18 cellular contexts compared by ENCODE assay signal in genomic region chr19:33234736-33235135, GRCh38. TPM values are rescaled to one million over a fixed set of nuclear protein-coding genes. Genes with fewer than 3 reads are reported as not detected.
"Had no signal": no experiment of that assay in that cellular context is flagged by ENCODE, and none has a peak within 500 bp of the region (broad histone marks: within the 10 kb centered on the region; RNA-seq: fewer than 3 reads in every experiment).

No MANE protein-coding gene starts in this region.

- H3K27ac ChIP-seq: adrenal gland, cardiac muscle cell, gastrocnemius medialis, left ventricle myocardium inferior, pancreas, prostate gland, skin epidermis, thoracic aorta, uterus, VCaP had no signal

- H3K27me3 ChIP-seq: adrenal gland, pancreas, uterus had no signal

- FAIRE-seq: pancreas, TTC549 had no signal

- H3K4me3 ChIP-seq: adrenal gland, cardiac muscle cell, gastrocnemius medialis, left ventricle myocardium inferior, mucosa of descending colon, pancreas, prostate gland, thoracic aorta, uterus had no signal

- H3K4me1 ChIP-seq: adrenal gland, gastrocnemius medialis, left ventricle myocardium inferior, pancreas, prostate gland, uterus had no signal

- DNase-seq: cortex of kidney had no signal

- H3K9me3 ChIP-seq: adrenal gland, gastrocnemius medialis, mucosa of descending colon, pancreas, prostate gland, thoracic aorta, uterus had no signal

- H3K36me3 ChIP-seq: adrenal gland, cardiac muscle cell, gastrocnemius medialis, left ventricle myocardium inferior, pancreas, prostate gland, thoracic aorta, uterus had no signal

RNA-seq across cellular contexts. Expression of gene SLC7A10, which starts 9.1 kb away (rescaled TPM):
- total RNA-seq: activated naive CD4-positive, alpha-beta T cell treated with anti-CD3 and anti-CD28 coated beads for 36 hours; activated naive CD8-positive, alpha-beta T cell treated with anti-CD3 and anti-CD28 coated beads for 36 hours; cardiac muscle cell; gastrocnemius medialis; left ventricle myocardium inferior; lung microvascular endothelial cell; mucosa of descending colon; myocyte; thoracic aorta; uterus had no signal
- polyA plus RNA-seq: aorta, cardiac muscle cell had no signal
